12 cellular contexts compared by ENCODE assay signal in the genomic region with DNA sequence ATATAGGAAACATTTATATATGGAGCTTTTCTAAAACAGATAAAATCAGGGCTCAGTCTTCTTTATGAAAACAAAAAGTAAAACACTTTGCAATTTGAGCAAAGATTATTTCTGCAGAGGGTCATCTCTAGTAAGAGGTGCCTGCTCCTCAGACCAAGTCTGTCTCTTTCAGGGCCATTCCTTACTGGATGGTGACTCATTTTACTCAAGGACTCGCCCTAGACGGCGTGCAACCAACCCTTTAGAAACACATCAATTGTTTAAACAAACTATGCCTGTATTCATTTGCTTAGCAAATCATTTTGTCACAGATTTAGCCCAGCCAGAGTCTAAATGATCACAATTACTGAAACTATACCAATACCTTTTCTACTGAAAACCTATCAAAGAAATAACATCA.
DNase-seq lines count a peak whose midpoint lies in the region; ATAC-seq and TF ChIP-seq lines count a peak whose summit lies in the region.
"Had no signal": no experiment of that assay in that cellular context is flagged by ENCODE, and none has a peak within 500 bp of the region (broad histone marks: within the 10 kb centered on the region; RNA-seq: fewer than 3 reads in every experiment).

No MANE protein-coding gene starts in this region.

- H3K4me3 Mint-ChIP-seq in T-helper 1 cell treated with Interleukin-12 subunit alpha and Interleukin-12 subunit beta and Interleukin-4 antibody, amounts not matched to agents 30 μg/mL and 1 μg/mL, for 36 hours: no peak overlapping the region

- TF ChIP-seq CTCF in mammary epithelial cell (conservative IDR thresholded peaks at IDR 0.05 in 1 of 2, IDR thresholded peaks at IDR 0.05 in 1 of 2; ENCODE audit: extremely low read depth in 1 of 2, insufficient read depth in 1 of 2, low read depth in 1 of 2, low read length in 2 of 2): no peak

- ATAC-seq in HG02610 (IDR thresholded peaks at IDR 0.05; ENCODE audit: unreplicated experiment) (peak; percentile 34), left ventricle myocardium superior (no peak)
- ATAC-seq: A549 had no signal

- H4K20me1 ChIP-seq in mammary epithelial cell (ENCODE audit: insufficient read depth, low read length): no peaks in the 10 kb centered on the region

- no peaks in the 10 kb centered on the region for H3K27me3 Mint-ChIP-seq in T-helper 1 cell treated with Interleukin-12 subunit alpha and Interleukin-12 subunit beta and Interleukin-4 antibody, amounts not matched to agents 30 μg/mL and 1 μg/mL, for 36 hours (ENCODE audit: low read depth)

- BruUV-seq in mammary epithelial cell (replicated peaks; lab: Mats Ljungman, UMichigan): no TSS peak

- no peaks in the 10 kb centered on the region for H3K9me3 ChIP-seq in mammary epithelial cell (replicated peaks; ENCODE audit: insufficient read depth, low read length)
- H3K9me3 ChIP-seq: A549 had no signal

- H3K79me2 ChIP-seq in mammary epithelial cell (ENCODE audit: insufficient read depth, low read length): no peaks in the 10 kb centered on the region

- dilution Hi-C loops in mammary epithelial cell (cut with HindIII; ENCODE audit: low sequenced_read_pairs): no loop called here

- no peaks in the 10 kb centered on the region for H3K4me1 ChIP-seq in mammary epithelial cell (ENCODE audit: insufficient read depth, low read length)
- H3K4me1 ChIP-seq: A549 had no signal

- CTCF ChIA-PET in mammary epithelial cell (lab: Charles Lee; ENCODE audit: low non-redundant PET): no interaction called here

- peak overlapping the region; percentile 49 for H3K27ac Mint-ChIP-seq in T-helper 1 cell treated with Interleukin-12 subunit alpha and Interleukin-12 subunit beta and Interleukin-4 antibody, amounts not matched to agents 30 μg/mL and 1 μg/mL, for 36 hours
- H3K27ac Mint-ChIP-seq: memory B cell had no signal

- H3K9me3 Mint-ChIP-seq in T-helper 1 cell treated with Interleukin-12 subunit alpha and Interleukin-12 subunit beta and Interleukin-4 antibody, amounts not matched to agents 30 μg/mL and 1 μg/mL, for 36 hours: no peaks in the 10 kb centered on the region
- H3K9me3 Mint-ChIP-seq: memory B cell had no signal

- H3K27ac ChIP-seq in mammary epithelial cell (ENCODE audit: insufficient read depth, low read depth, low read length): no peak overlapping the region
- H3K27ac ChIP-seq: A549 had no signal

- no peak overlapping the region for H3K9ac ChIP-seq in mammary epithelial cell (ENCODE audit: insufficient read depth, low read length)

- H2AFZ ChIP-seq in mammary epithelial cell (ENCODE audit: low read depth, low read length): no peak overlapping the region

- intact Hi-C loops in mammary epithelial cell (cut with micrococcal nuclease): no loop called here
- intact Hi-C loops in left ventricle myocardium superior (cut with micrococcal nuclease): no loop called here

- DNase-seq in T-helper 1 cell: no peak
- DNase-seq in mammary epithelial cell: peak; percentile 5
- peak; percentile 43 for DNase-seq in mucosa of gallbladder (ENCODE audit: low spot score)
- no peak for DNase-seq in left ventricle myocardium superior
- no peak for DNase-seq in NCI-H446 treated with DMSO at 0.1 percent for 48 hours (lab: John Stamatoyannopoulos, UW)
- no peak for DNase-seq in NCI-H2029 (lab: John Stamatoyannopoulos, UW)
- DNase-seq: activated naive CD4-positive, alpha-beta T cell treated with Interleukin-2 at 50 U/mL for 16 hours had no signal

- H3K36me3 ChIP-seq in mammary epithelial cell (ENCODE audit: insufficient read depth, low read length): no peaks in the 10 kb centered on the region

- peaks cover 43% of the 10 kb centered on the region for H3K4me1 Mint-ChIP-seq in T-helper 1 cell treated with Interleukin-12 subunit alpha and Interleukin-12 subunit beta and Interleukin-4 antibody, amounts not matched to agents 30 μg/mL and 1 μg/mL, for 36 hours (ENCODE audit: low read depth)

- no peak overlapping the region for H3K4me2 ChIP-seq in mammary epithelial cell (ENCODE audit: insufficient read depth, low read depth, low read length)
- H3K4me2 ChIP-seq: A549 had no signal

- peaks cover 7% of the 10 kb centered on the region for H3K36me3 Mint-ChIP-seq in T-helper 1 cell treated with Interleukin-12 subunit alpha and Interleukin-12 subunit beta and Interleukin-4 antibody, amounts not matched to agents 30 μg/mL and 1 μg/mL, for 36 hours (ENCODE audit: low read depth)
- H3K36me3 Mint-ChIP-seq: memory B cell had no signal

- no peak overlapping the region for H3K4me3 ChIP-seq in mammary epithelial cell (replicated peaks in 1 of 3; ENCODE audit: insufficient read depth in 1 of 3, low read depth in 2 of 3, low read length in 3 of 3)
- H3K4me3 ChIP-seq: A549, skin epidermis had no signal

- H3K27me3 ChIP-seq in mammary epithelial cell (ENCODE audit: insufficient read depth, low read length): peaks cover 2% of the 10 kb centered on the region

- in situ Hi-C loops in mammary epithelial cell (cut with MboI; ENCODE audit: low sequenced_read_pairs in 2 of 2): no loop called here

- 57% methylated on average over 3 of the region's 3 CpGs for WGBS in mammary epithelial cell (ENCODE audit: low coverage, missing lambda C conversion rate)

Comparison
In these comparisons a context has a peak if more than half of its experiments do, and no peak if none do; other contexts are left out.
1. DNase-seq: peak in mammary epithelial cell (single experiment) and mucosa of gallbladder (single experiment); none in T-helper 1 cell (0 of 5), left ventricle myocardium superior (single experiment), NCI-H446 treated with DMSO at 0.1 percent for 48 hours (single experiment) and NCI-H2029 (single experiment).